ENCODE assay signal across 8 cellular contexts in the genomic region with DNA sequence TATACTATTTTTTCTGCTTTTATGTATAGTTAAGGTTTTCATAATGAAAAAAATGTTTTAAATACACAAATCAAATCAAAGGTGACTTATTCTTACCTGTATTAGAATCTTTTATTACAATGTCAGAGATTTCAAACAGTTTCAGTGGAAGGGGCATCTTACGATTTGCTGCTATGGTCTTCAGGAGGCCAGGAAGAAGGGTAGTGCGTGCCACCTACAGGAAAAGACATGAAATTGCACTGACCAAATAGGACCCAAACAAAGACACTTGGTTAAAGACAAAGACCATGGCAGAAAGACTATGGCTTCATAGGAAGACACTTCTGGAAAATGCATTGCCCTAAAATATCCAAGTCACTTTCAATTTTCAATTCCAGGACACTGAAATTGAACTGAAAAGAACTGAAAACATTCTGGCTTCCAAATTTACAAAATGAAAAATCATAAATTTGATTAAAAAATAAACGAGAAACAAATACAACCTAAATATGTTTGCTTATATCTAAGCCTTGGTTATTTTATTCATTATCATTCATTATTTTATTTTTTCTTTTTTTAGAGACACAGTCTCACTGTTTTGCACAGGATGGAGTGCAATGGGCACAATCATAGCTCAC. TPM values are rescaled to one million over a fixed set of nuclear protein-coding genes. Genes with fewer than 3 reads are reported as not detected.
DNase-seq lines count a peak whose midpoint lies in the region; ATAC-seq, FAIRE-seq and TF ChIP-seq lines count a peak whose summit lies in the region.

No MANE protein-coding gene starts in this region.

- no peaks in the 10 kb centered on the region for H3K4me1 Mint-ChIP-seq in nephron

- peak; percentile 89 for TF ChIP-seq CTCF in epithelial cell of esophagus (IDR thresholded peaks at IDR 0.05; ENCODE audit: insufficient read depth, low read depth, low read length, missing control alignments)
- TF ChIP-seq CTCF in nephron (IDR thresholded peaks at IDR 0.05; ENCODE audit: unreplicated experiment in 3 of 3), result peak; percentile 80 to 87 (median 83)

- H3K4me3 ChIP-seq in H7 (ENCODE audit: insufficient read depth, low read depth, low read length) (no peak overlapping the region), epithelial cell of esophagus (ENCODE audit: low read length) (no peak overlapping the region)

- ATAC-seq in Right ventricle myocardium superior (ENCODE audit: poor library complexity), result peak; percentile 68
- no peak for ATAC-seq in Right ventricle myocardium inferior

- DNase-seq in Right ventricle myocardium superior, result no peak
- DNase-seq in Right ventricle myocardium inferior (ENCODE audit: missing footprints), result no peak
- peak; percentile 74 for DNase-seq in H7
- DNase-seq in Kasumi-1 (lab: John Stamatoyannopoulos, UW), result peak; percentile 32 to 35
- DNase-seq in RCC 7860 (ENCODE audit: low spot score), result peak; percentile 39
- peak; percentile 58 for DNase-seq in epithelial cell of esophagus (ENCODE audit: low read depth)
- DNase-seq in stimulated activated CD8-positive, alpha-beta memory T cell treated with anti-CD3 and anti-CD28 coated beads, Interleukin-4, amount 100 ng/mL, for 48 hours, result no peak

- H3K4me3 Mint-ChIP-seq in nephron, result no peak overlapping the region

- no peaks in the 10 kb centered on the region for H3K9me3 Mint-ChIP-seq in nephron

- no peaks in the 10 kb centered on the region for H3K27me3 ChIP-seq in H7 (ENCODE audit: control insufficient read depth, insufficient read depth, low read length)

- peak; percentile 50 for FAIRE-seq in RCC 7860 (lab: Jason Lieb, UNC)

- no peaks in the 10 kb centered on the region for H3K27me3 Mint-ChIP-seq in nephron (ENCODE audit: low read depth)

- peaks cover 7% of the 10 kb centered on the region for H3K36me3 ChIP-seq in H7 (replicated peaks; ENCODE audit: control insufficient read depth, insufficient read depth, low read length)

- H3K36me3 Mint-ChIP-seq in nephron (ENCODE audit: low read depth), result peaks cover 28% of the 10 kb centered on the region

- H3K27ac Mint-ChIP-seq in nephron, result no peak overlapping the region

- intact Hi-C loops in Right ventricle myocardium superior (cut with DNase I) (loop anchor here (5.0 kb wide), 1 partner anchor 557 kb away; no protein-coding TSS in a partner anchor), Right ventricle myocardium inferior (cut with DNase I) (loop anchor here (1.0 to 5.0 kb wide), 2 partner anchors 296 to 557 kb away; no protein-coding TSS in a partner anchor)

RNA-seq across cellular contexts. Expression of gene FARSB, which starts 42.1 kb away (rescaled TPM):
- total RNA-seq in Right ventricle myocardium superior, result 15.8 TPM
- total RNA-seq in Right ventricle myocardium inferior, result 19.0 TPM
- total RNA-seq in H7 (2014; rRNA removed; shearing (Covaris generic)), result 38.6 and 41.2 TPM in 2 replicates

RNA-seq across cellular contexts. Expression of gene MOGAT1, which starts 57.6 kb away (rescaled TPM):
- total RNA-seq in Right ventricle myocardium superior (0.65 TPM), Right ventricle myocardium inferior (0.38 TPM)
- total RNA-seq in H7 (2014; rRNA removed; shearing (Covaris generic)), result not detected in 2 replicates

Comparison
In these comparisons a context has a peak if more than half of its experiments do, and no peak if none do; other contexts are left out.
1. DNase-seq: peak in H7 (single experiment), Kasumi-1 (2 of 2), RCC 7860 (single experiment) and epithelial cell of esophagus (single experiment); none in Right ventricle myocardium superior (single experiment), Right ventricle myocardium inferior (single experiment) and stimulated activated CD8-positive, alpha-beta memory T cell treated with anti-CD3 and anti-CD28 coated beads, Interleukin-4, amount 100 ng/mL, for 48 hours (single experiment).